Comparison of ENCODE assay signal across 9 cellular contexts in the genomic region with DNA sequence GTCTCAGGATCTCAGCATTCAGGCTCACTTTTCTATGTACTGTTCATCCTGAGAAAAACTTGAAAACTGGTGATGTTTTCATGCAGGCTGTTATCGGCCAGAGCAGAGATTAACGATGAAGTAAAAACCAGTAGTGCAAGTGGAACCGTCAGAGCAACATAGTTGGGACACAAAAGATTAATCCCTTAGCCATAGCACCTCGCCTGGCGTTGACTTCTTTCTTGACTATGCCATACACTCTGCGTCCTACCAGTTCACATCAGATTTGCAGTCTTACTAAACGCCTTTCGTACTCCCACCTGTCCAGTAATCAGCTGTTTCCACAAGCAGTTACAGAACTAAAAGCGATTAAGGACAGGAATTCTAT. TPM values are rescaled to one million over a fixed set of nuclear protein-coding genes. Genes with fewer than 3 reads are reported as not detected.
DNase-seq lines count a peak whose midpoint lies in the region; ATAC-seq, FAIRE-seq and TF ChIP-seq lines count a peak whose summit lies in the region.
"Had no signal": no experiment of that assay in that cellular context is flagged by ENCODE, and none has a peak within 500 bp of the region (broad histone marks: within the 10 kb centered on the region; RNA-seq: fewer than 3 reads in every experiment).

No MANE protein-coding gene starts in this region.

- H3K4me2 ChIP-seq in H1 (ENCODE audit: insufficient read depth in 1 of 2, low read depth in 2 of 2, low read length in 2 of 2) (peak overlapping the region; percentile 80 to 90), trophoblast cell (ENCODE audit: low read length) (peak overlapping the region; percentile 93)

- peak overlapping the region; percentile 34; the same call in 1 of the 2 replicates for H2AFZ ChIP-seq in H1 (ENCODE audit: low read length)
- peak overlapping the region; percentile 89 for H2AFZ ChIP-seq in trophoblast cell (ENCODE audit: insufficient read depth, low read length, poor library complexity)

- FAIRE-seq in H1 (lab: Jason Lieb, UNC): no peak
- no peak for FAIRE-seq in H54 (lab: Jason Lieb, UNC)

- H4K91ac ChIP-seq in H1 (replicated peaks; ENCODE audit: insufficient read length, low read length) (no peak overlapping the region), trophoblast cell (ENCODE audit: low read depth, low read length) (no peak overlapping the region)

- peaks cover 0 to 9% (median 0%) of the 10 kb centered on the region in 4 experiments; a peak in 2 of 8 replicates for H3K36me3 ChIP-seq in H1 (ENCODE audit: control insufficient read depth in 2 of 4, insufficient read depth in 4 of 4, low read length in 3 of 4)
- H3K36me3 ChIP-seq in trophoblast cell (ENCODE audit: control insufficient read depth in 1 of 2, insufficient read depth in 2 of 2, low read length in 2 of 2): peaks cover 1 to 4% of the 10 kb centered on the region in 2 experiments
- H3K36me3 ChIP-seq: cardiac muscle cell had no signal

- no peak for TF ChIP-seq CTCF in H1 (IDR thresholded peaks at IDR 0.05; ENCODE audit: control extremely low read depth in 1 of 3, insufficient read depth in 1 of 3, low read depth in 1 of 3, low read length in 3 of 3)

- no peak overlapping the region for H4K12ac ChIP-seq in trophoblast cell (ENCODE audit: low read depth, low read length)

- H3K23ac ChIP-seq in H1 (ENCODE audit: insufficient read length): no peak overlapping the region
- H3K23ac ChIP-seq in trophoblast cell (ENCODE audit: low read length): no peak overlapping the region

- 16% methylated on average over 8 of the region's 9 CpGs; no CpG with 5 or more reads in 1 of the 2 experiments for WGBS in H1 (ENCODE audit: extremely low coverage in 1 of 2, insufficient coverage in 1 of 2, insufficient read length in 1 of 2, insufficient replicate concordance in 2 of 2, low coverage in 1 of 2, low lambda C conversion rate in 2 of 2, missing lambda C conversion rate in 1 of 2), 2 experiments
- WGBS in trophoblast cell (ENCODE audit: extremely low coverage, insufficient coverage, insufficient read length): no CpG with 5 or more reads among the region's 9 CpGs

- no peaks in the 10 kb centered on the region for H3K9me3 ChIP-seq in H1 (ENCODE audit: insufficient read depth in 2 of 2, low read depth in 1 of 2, low read length in 1 of 2)
- H3K9me3 ChIP-seq in trophoblast cell (ENCODE audit: insufficient read depth, low read depth, low read length): no peaks in the 10 kb centered on the region

- no peaks in the 10 kb centered on the region for H3K79me1 ChIP-seq in H1 (ENCODE audit: low read depth, low read length)
- peaks cover 11% of the 10 kb centered on the region for H3K79me1 ChIP-seq in trophoblast cell (ENCODE audit: low read length)

- H4K8ac ChIP-seq in H1 (ENCODE audit: extremely low read depth, insufficient read depth, low read length) (no peak overlapping the region), trophoblast cell (ENCODE audit: low read depth, low read length) (no peak overlapping the region)

- H2BK15ac ChIP-seq in H1 (ENCODE audit: low read length): no peak overlapping the region

- TF ChIP-seq EP300 in H1 (IDR thresholded peaks at IDR 0.05; ENCODE audit: borderline replicate concordance in 1 of 2, low read depth in 2 of 2, low read length in 2 of 2): no peak

- POLR2A ChIA-PET in H1 (lab: Charles Lee; ENCODE audit: partially characterized antibody): interaction anchor here (0.9 to 1.7 kb wide), 2 partner anchors 17 to 33 kb away, joined by 3 read pairs; no protein-coding TSS in a partner anchor

- H2BK120ac ChIP-seq in H1 (replicated peaks; ENCODE audit: low read depth, low read length) (no peak overlapping the region), trophoblast cell (ENCODE audit: insufficient read depth, low read length, poor library complexity) (no peak overlapping the region)

- H3K27me3 ChIP-seq in H1 (replicated peaks in 1 of 4; ENCODE audit: control insufficient read depth in 3 of 4, extremely low read depth in 1 of 4, insufficient read depth in 3 of 4, low read length in 3 of 4) (no peaks in the 10 kb centered on the region), trophoblast cell (ENCODE audit: insufficient read depth, low read length) (no peaks in the 10 kb centered on the region)
- H3K27me3 ChIP-seq: cardiac muscle cell had no signal

- no peaks in the 10 kb centered on the region for H4K20me1 ChIP-seq in H1 (replicated peaks in 1 of 2; ENCODE audit: control insufficient read depth in 1 of 2, insufficient read depth in 2 of 2, low read length in 2 of 2)

- H3K4me3 ChIP-seq in H1 (ENCODE audit: extremely low read depth in 1 of 4, insufficient read depth in 2 of 4, low read depth in 3 of 4, low read length in 4 of 4): peak overlapping the region; percentile 43 to 98 (median 74)
- peak overlapping the region; percentile 70 for H3K4me3 ChIP-seq in trophoblast cell (ENCODE audit: low read depth, low read length)
- H3K4me3 ChIP-seq: cardiac muscle cell had no signal

- peaks cover 3% of the 10 kb centered on the region; the same call in 1 of the 2 replicates for H3K23me2 ChIP-seq in H1 (ENCODE audit: low read depth, low read length)

- DNase-seq in H1 (ENCODE audit: low read depth in 1 of 2, low spot score in 2 of 2) (no peak), trophoblast cell (peak in 1 of 2 donors; percentile 20), DMS114 treated with DMSO at 0.1 percent for 48 hours (lab: John Stamatoyannopoulos, UW; ENCODE audit: unreplicated experiment) (no peak), midbrain (lab: John Stamatoyannopoulos, UW) (no peak), NCI-H1694 (lab: John Stamatoyannopoulos, UW) (no peak), H54 (ENCODE audit: insufficient read length, low spot score) (no peak)

- no peak for TF ChIP-seq RAD21 in H1 (IDR thresholded peaks at IDR 0.05 in 1 of 2, conservative IDR thresholded peaks at IDR 0.05 in 1 of 2; ENCODE audit: low read depth in 2 of 2, low read length in 2 of 2)

- H2BK5ac ChIP-seq in H1 (ENCODE audit: low read depth, low read length) (no peak overlapping the region), trophoblast cell (ENCODE audit: low read depth, low read length, poor library complexity) (no peak overlapping the region)

- H3K14ac ChIP-seq in H1 (ENCODE audit: insufficient read length) (no peak overlapping the region), trophoblast cell (ENCODE audit: low read length) (no peak overlapping the region)

- no peak overlapping the region for H4K5ac ChIP-seq in H1 (ENCODE audit: insufficient read length, low read depth, low read length)

- TF ChIP-seq POLR2A in H1 (IDR thresholded peaks at IDR 0.05; ENCODE audit: control extremely low read depth in 1 of 2, low read depth in 2 of 2, low read length in 2 of 2) (no peak), H54 (IDR thresholded peaks at IDR 0.05; ENCODE audit: low read depth, low read length) (no peak)

- ATAC-seq in GM19397 (IDR thresholded peaks at IDR 0.05; ENCODE audit: unreplicated experiment): peak; percentile 10
- ATAC-seq in HG03442 (IDR thresholded peaks at IDR 0.05; ENCODE audit: unreplicated experiment): peak; percentile 21

- H3K9ac ChIP-seq in H1 (replicated peaks in 1 of 4; ENCODE audit: extremely low read depth in 1 of 4, low read depth in 3 of 4, low read length in 3 of 4): peak overlapping the region; percentile 8 to 60 (median 37); a peak in 6 of 7 replicates
- no peak overlapping the region for H3K9ac ChIP-seq in trophoblast cell (ENCODE audit: low read length)

- no peak overlapping the region for H2AK5ac ChIP-seq in H1 (ENCODE audit: low read depth, low read length)
- no peak overlapping the region for H2AK5ac ChIP-seq in trophoblast cell (ENCODE audit: low read length)

- H3K27ac ChIP-seq in H1 (ENCODE audit: low read depth, low read length) (peak overlapping the region; percentile 34; the same call in 1 of the 2 replicates), trophoblast cell (ENCODE audit: low read depth, low read length) (peak overlapping the region; percentile 53)
- H3K27ac ChIP-seq: cardiac muscle cell had no signal

- H3K79me2 ChIP-seq in H1 (ENCODE audit: control insufficient read depth in 1 of 2, insufficient read depth in 2 of 2, low read length in 2 of 2) (peaks cover 3 to 44% of the 10 kb centered on the region in 2 experiments; a peak in 3 of 4 replicates), trophoblast cell (ENCODE audit: control insufficient read depth, insufficient read depth, low read length, poor library complexity) (peaks cover 4% of the 10 kb centered on the region)

- CTCF ChIA-PET in H1 (lab: Charles Lee; ENCODE audit: partially characterized antibody): no interaction called here

- no peak overlapping the region for H2BK20ac ChIP-seq in H1 (ENCODE audit: low read length)

- H3K4me1 ChIP-seq in H1 (replicated peaks in 1 of 4; ENCODE audit: control insufficient read depth in 3 of 4, insufficient read depth in 4 of 4, low read length in 3 of 4): 0 out of 7 replicates have a peak, but pooled peaks cover 0 to 3% (median 0%) of the 10 kb centered on the region in 4 experiments
- peaks cover 0 to 3% of the 10 kb centered on the region in 2 experiments for H3K4me1 ChIP-seq in trophoblast cell (ENCODE audit: control insufficient read depth in 1 of 2, insufficient read depth in 2 of 2, low read length in 2 of 2)

- no peak overlapping the region for H3K56ac ChIP-seq in H1 (replicated peaks; ENCODE audit: insufficient read length, low read depth, low read length)

- H2BK12ac ChIP-seq in H1 (ENCODE audit: low read depth, low read length) (no peak overlapping the region), trophoblast cell (ENCODE audit: low read length) (no peak overlapping the region)

- H3K18ac ChIP-seq in H1 (ENCODE audit: extremely low read depth, low read length) (no peak overlapping the region), trophoblast cell (ENCODE audit: low read length) (no peak overlapping the region)

- H3K4ac ChIP-seq in H1 (replicated peaks; ENCODE audit: insufficient read length, low read depth, low read length) (no peak overlapping the region), trophoblast cell (ENCODE audit: low read depth, low read length) (no peak overlapping the region)

TF ChIP-seq in H1, 55 proteins besides CTCF, POLR2A, EP300 and RAD21 (continues in another document):
- no peak for TF ChIP-seq YY1 (IDR thresholded peaks at IDR 0.05; ENCODE audit: low read depth, low read length)
- TF ChIP-seq POU5F1 (IDR thresholded peaks at IDR 0.05; ENCODE audit: low read depth, low read length): no peak
- no peak for TF ChIP-seq TCF12 (IDR thresholded peaks at IDR 0.05; ENCODE audit: low read depth, low read length)
- no peak for TF ChIP-seq TEAD4 (IDR thresholded peaks at IDR 0.05; ENCODE audit: low read depth, low read length)

RNA-seq across cellular contexts. Expression of a gene that starts 39.4 kb away (rescaled TPM):
- total RNA-seq in H1 (2021; fragmentation: NEBNext Ultra II Directional; extraction: Animal tissue kit (Norgen Biotek cat#: 25700)): 27.3 and 28.3 TPM in 2 replicates
- 16.0 and 34.1 TPM in 2 replicates for polyA plus RNA-seq in H1 (2011; rRNA removed)
- 34.0 TPM for polyA plus RNA-seq in H1 (2011; cell fraction: cytosol; rRNA removed)
- polyA plus RNA-seq in H1 (2011; cell fraction: nucleus; rRNA removed): 44.6 TPM
- 21.5 to 35.4 TPM (median 26.6 TPM) in 4 replicates for polyA plus RNA-seq in H1 (2012, experiment 1 of 2)
- polyA plus RNA-seq in H1 (2012, experiment 2 of 2): 1.8 TPM
- polyA plus RNA-seq in H1 (2013, experiment 1 of 2): 22.0 TPM
- 18.0 TPM for polyA plus RNA-seq in H1 (2013, experiment 2 of 2)
- polyA minus RNA-seq in H1 (2011; rRNA and poly(A)+ RNA removed): 57.2 and 105 TPM in 2 replicates
- polyA minus RNA-seq in H1 (2011; cell fraction: cytosol; rRNA and poly(A)+ RNA removed): 34.1 TPM
- 114 TPM for polyA minus RNA-seq in H1 (2011; cell fraction: nucleus; rRNA and poly(A)+ RNA removed)
- polyA plus RNA-seq in trophoblast cell (2013): 16.8 and 18.2 TPM in 2 replicates
- total RNA-seq: cardiac muscle cell had no signal
- polyA plus RNA-seq: cardiac muscle cell had no signal
